8 cellular contexts compared by ENCODE assay signal in genomic region chr2:49490710-49491109, GRCh38.
DNase-seq lines count a peak whose midpoint lies in the region; ATAC-seq and TF ChIP-seq lines count a peak whose summit lies in the region.

No MANE protein-coding gene starts in this region.

- CTCF ChIA-PET in PC-3 (lab: Charles Lee) = no interaction called here

- no peak overlapping the region for H2AFZ ChIP-seq in PC-3 (ENCODE audit: low read length)

- peak; percentile 49 for ATAC-seq in activated naive CD8-positive, alpha-beta T cell treated with anti-CD3 and anti-CD28 coated beads, Interleukin-2, amount 50 U/mL, for 24 hours
- ATAC-seq in HG02642 (IDR thresholded peaks at IDR 0.05; ENCODE audit: poor library complexity, unreplicated experiment) (peak; percentile 85), PC-3 (no peak), HG03108 (IDR thresholded peaks at IDR 0.05; ENCODE audit: unreplicated experiment) (no peak), HG02852 (IDR thresholded peaks at IDR 0.05; ENCODE audit: unreplicated experiment) (no peak)

- TF ChIP-seq CTCF in PC-3 (conservative IDR thresholded peaks at IDR 0.05; ENCODE audit: low read depth, low read length) (peak; percentile 53), left ventricle myocardium inferior (IDR thresholded peaks at IDR 0.05; ENCODE audit: borderline replicate concordance) (peak; percentile 48)

- H3K9me3 Mint-ChIP-seq in activated naive CD8-positive, alpha-beta T cell treated with anti-CD3 and anti-CD28 coated beads, Interleukin-2, amount 50 U/mL, for 24 hours = peaks cover 21% of the 10 kb centered on the region
- peaks cover 13% of the 10 kb centered on the region for H3K9me3 Mint-ChIP-seq in activated naive CD8-positive, alpha-beta T cell treated with anti-CD3 and anti-CD28 coated beads for 36 hours

- DNase-seq in activated naive CD8-positive, alpha-beta T cell treated with anti-CD3 and anti-CD28 coated beads, Interleukin-2, amount 50 U/mL, for 24 hours = peak; percentile 4
- no peak for DNase-seq in activated naive CD8-positive, alpha-beta T cell treated with anti-CD3 and anti-CD28 coated beads for 36 hours
- DNase-seq in PC-3 (peak; percentile 22), left ventricle myocardium inferior (no peak), activated gamma-delta T cell treated with Interleukin-2 at 50 U/mL for 16 hours (no peak)

- no peak overlapping the region for H3K9ac ChIP-seq in PC-3 (ENCODE audit: low read length)

- POLR2A ChIA-PET in PC-3 (lab: Charles Lee; ENCODE audit: unreplicated experiment) = no interaction called here

- no peaks in the 10 kb centered on the region for H3K79me2 ChIP-seq in PC-3 (ENCODE audit: low read length)

- no peaks in the 10 kb centered on the region for H3K4me1 Mint-ChIP-seq in activated naive CD8-positive, alpha-beta T cell treated with anti-CD3 and anti-CD28 coated beads, Interleukin-2, amount 50 U/mL, for 24 hours
- H3K4me1 Mint-ChIP-seq in activated naive CD8-positive, alpha-beta T cell treated with anti-CD3 and anti-CD28 coated beads for 36 hours = no peaks in the 10 kb centered on the region

- H3K9me3 ChIP-seq in PC-3 (ENCODE audit: low read length) (0 out of 2 replicates have a peak, but pooled peaks cover 5% of the 10 kb centered on the region), left ventricle myocardium inferior (replicated peaks) (peaks cover 42% of the 10 kb centered on the region)

- H3K27ac Mint-ChIP-seq in activated naive CD8-positive, alpha-beta T cell treated with anti-CD3 and anti-CD28 coated beads, Interleukin-2, amount 50 U/mL, for 24 hours = no peak overlapping the region
- H3K27ac Mint-ChIP-seq in activated naive CD8-positive, alpha-beta T cell treated with anti-CD3 and anti-CD28 coated beads for 36 hours = no peak overlapping the region

- no peak overlapping the region for H3K27ac ChIP-seq in PC-3 (ENCODE audit: low read length)
- no peak overlapping the region for H3K27ac ChIP-seq in left ventricle myocardium inferior (replicated peaks)

- intact Hi-C loops in PC-3 (cut with micrococcal nuclease) = no loop called here
- intact Hi-C loops in left ventricle myocardium inferior (cut with micrococcal nuclease) = no loop called here

- no peak overlapping the region for H3K4me3 Mint-ChIP-seq in activated naive CD8-positive, alpha-beta T cell treated with anti-CD3 and anti-CD28 coated beads, Interleukin-2, amount 50 U/mL, for 24 hours
- H3K4me3 Mint-ChIP-seq in activated naive CD8-positive, alpha-beta T cell treated with anti-CD3 and anti-CD28 coated beads for 36 hours = no peak overlapping the region

- no TSS peak for BruUV-seq in PC-3 (replicated peaks; lab: Mats Ljungman, UMichigan)

- no peaks in the 10 kb centered on the region for H3K4me1 ChIP-seq in PC-3 (ENCODE audit: insufficient read depth, low read length)
- H3K4me1 ChIP-seq in left ventricle myocardium inferior = no peaks in the 10 kb centered on the region

- no peaks in the 10 kb centered on the region for H4K20me1 ChIP-seq in PC-3 (ENCODE audit: low read length)

- no peaks in the 10 kb centered on the region for H3F3A ChIP-seq in PC-3 (ENCODE audit: low read length, unreplicated experiment)

- no peaks in the 10 kb centered on the region for H3K27me3 Mint-ChIP-seq in activated naive CD8-positive, alpha-beta T cell treated with anti-CD3 and anti-CD28 coated beads, Interleukin-2, amount 50 U/mL, for 24 hours
- H3K27me3 Mint-ChIP-seq in activated naive CD8-positive, alpha-beta T cell treated with anti-CD3 and anti-CD28 coated beads for 36 hours = no peaks in the 10 kb centered on the region

- H3K9me2 ChIP-seq in PC-3 (replicated peaks; ENCODE audit: low read length) = no peaks in the 10 kb centered on the region

- H3K4me2 ChIP-seq in PC-3 (ENCODE audit: low read length) = no peak overlapping the region

- no peaks in the 10 kb centered on the region for H3K36me3 Mint-ChIP-seq in activated naive CD8-positive, alpha-beta T cell treated with anti-CD3 and anti-CD28 coated beads, Interleukin-2, amount 50 U/mL, for 24 hours (ENCODE audit: low read depth)
- H3K36me3 Mint-ChIP-seq in activated naive CD8-positive, alpha-beta T cell treated with anti-CD3 and anti-CD28 coated beads for 36 hours = no peaks in the 10 kb centered on the region

- H3K27me3 ChIP-seq in PC-3 (ENCODE audit: low read length) (no peaks in the 10 kb centered on the region), left ventricle myocardium inferior (ENCODE audit: low read depth) (no peaks in the 10 kb centered on the region)

- no peaks in the 10 kb centered on the region for H3K36me3 ChIP-seq in PC-3 (ENCODE audit: low read depth, low read length)
- H3K36me3 ChIP-seq in left ventricle myocardium inferior = no peaks in the 10 kb centered on the region

- H3K4me3 ChIP-seq in PC-3 (ENCODE audit: low read length) (no peak overlapping the region), left ventricle myocardium inferior (no peak overlapping the region)

Comparison
In these comparisons a context has a peak if more than half of its experiments do, and no peak if none do; other contexts are left out.
1. DNase-seq: peak in activated naive CD8-positive, alpha-beta T cell treated with anti-CD3 and anti-CD28 coated beads, Interleukin-2, amount 50 U/mL, for 24 hours (single experiment) and PC-3 (single experiment); none in activated naive CD8-positive, alpha-beta T cell treated with anti-CD3 and anti-CD28 coated beads for 36 hours (single experiment), left ventricle myocardium inferior (single experiment) and activated gamma-delta T cell treated with Interleukin-2 at 50 U/mL for 16 hours (single experiment).
2. ATAC-seq: peak in activated naive CD8-positive, alpha-beta T cell treated with anti-CD3 and anti-CD28 coated beads, Interleukin-2, amount 50 U/mL, for 24 hours (single experiment) and HG02642 (single experiment); none in PC-3 (single experiment), HG03108 (single experiment) and HG02852 (single experiment).